In the genomic region with DNA sequence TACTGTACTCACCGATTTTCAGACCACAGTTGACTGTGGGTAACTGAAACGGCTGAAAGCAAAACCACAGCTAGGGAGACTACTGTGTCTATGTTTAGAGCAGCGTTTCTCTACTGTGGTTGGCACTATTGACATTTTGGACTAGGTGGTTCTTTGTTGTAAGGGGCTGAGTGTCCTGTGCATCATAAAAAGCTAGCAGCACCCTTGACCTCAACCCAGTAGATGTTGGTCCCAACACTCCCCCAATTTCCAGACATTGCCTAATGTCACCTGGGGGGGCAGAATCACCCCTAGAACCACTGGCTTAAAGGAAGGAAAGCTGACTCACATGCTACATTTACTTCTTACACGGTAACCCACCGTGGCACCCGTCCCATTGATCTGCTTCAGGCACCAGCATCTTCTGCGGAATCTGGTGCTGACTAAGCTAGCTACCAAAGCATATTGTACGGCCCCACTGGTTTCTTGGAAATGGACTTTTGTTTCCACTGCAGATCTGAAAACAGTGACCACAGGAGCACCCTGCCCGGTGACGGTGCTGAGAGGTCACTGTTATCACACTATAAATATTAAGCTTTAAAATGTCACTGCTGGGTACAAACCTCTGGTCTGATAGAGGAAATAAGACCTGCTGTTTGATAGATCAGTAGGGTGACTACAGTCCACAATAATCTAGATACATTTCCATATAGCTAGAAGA, we compare ENCODE assay signal across 8 cellular contexts.
DNase-seq lines count a peak whose midpoint lies in the region; ATAC-seq lines count a peak whose summit lies in the region.

No MANE protein-coding gene starts in this region.

- H3K4me3 Mint-ChIP-seq in activated CD8-positive, alpha-beta T cell treated with anti-CD3 and anti-CD28 coated beads, Interleukin-2, amount 10 ng/mL, durations not matched to agents 7 days and 5 days, result peak overlapping the region; percentile 22

- ATAC-seq in GM19455 (IDR thresholded peaks at IDR 0.05; ENCODE audit: unreplicated experiment) (peak; percentile 97), HG03432 (IDR thresholded peaks at IDR 0.05; ENCODE audit: unreplicated experiment) (peak; percentile 91)
- peak; percentile 89 for ATAC-seq in activated CD8-positive, alpha-beta T cell treated with anti-CD3 and anti-CD28 coated beads, Interleukin-2, amount 10 ng/mL, durations not matched to agents 7 days and 5 days

- H3K36me3 Mint-ChIP-seq in activated CD8-positive, alpha-beta T cell treated with anti-CD3 and anti-CD28 coated beads, Interleukin-2, amount 10 ng/mL, durations not matched to agents 7 days and 5 days (ENCODE audit: low read depth), result no peaks in the 10 kb centered on the region

- peaks cover 36% of the 10 kb centered on the region for H3K27me3 Mint-ChIP-seq in activated CD8-positive, alpha-beta T cell treated with anti-CD3 and anti-CD28 coated beads, Interleukin-2, amount 10 ng/mL, durations not matched to agents 7 days and 5 days (ENCODE audit: low read depth)

- CTCF ChIA-PET in activated CD8-positive, alpha-beta T cell treated with anti-CD3 and anti-CD28 coated beads, Interleukin-2, amount 10 ng/mL, durations not matched to agents 7 days and 5 days (lab: Charles Lee), result interaction anchor here (0.9 to 1.6 kb wide), 2 partner anchors 11 to 67 kb away, joined by 4 read pairs; no protein-coding TSS in a partner anchor

- POLR2A ChIA-PET in activated CD8-positive, alpha-beta T cell treated with anti-CD3 and anti-CD28 coated beads, Interleukin-2, amount 10 ng/mL, durations not matched to agents 7 days and 5 days (lab: Charles Lee), result no interaction called here

- intact Hi-C loops in head of caudate nucleus (cut with DNase I), result no loop called here

- H3K9me3 Mint-ChIP-seq in activated CD8-positive, alpha-beta T cell treated with anti-CD3 and anti-CD28 coated beads, Interleukin-2, amount 10 ng/mL, durations not matched to agents 7 days and 5 days (ENCODE audit: insufficient read depth), result no peaks in the 10 kb centered on the region

- DNase-seq in activated CD8-positive, alpha-beta T cell treated with anti-CD3 and anti-CD28 coated beads, Interleukin-2, amount 10 ng/mL, durations not matched to agents 7 days and 5 days, result peak; percentile 68
- peak; percentile 33 to 49 (median 35) for DNase-seq in stimulated activated CD4-positive, alpha-beta T cell treated with anti-CD3 and anti-CD28 coated beads, Interleukin-12 subunit alpha, Interleukin-12 subunit beta, amount 100 ng/mL, for 48 hours (ENCODE audit: low read depth in 2 of 3, low spot score in 1 of 3)
- DNase-seq in head of caudate nucleus (no peak), DMS114 treated with DMSO at 0.1 percent for 48 hours (lab: John Stamatoyannopoulos, UW; ENCODE audit: unreplicated experiment) (no peak), NCI-H2196 treated with DMSO at 0.1 percent for 48 hours (lab: John Stamatoyannopoulos, UW; ENCODE audit: unreplicated experiment) (no peak), dedifferentiated amniotic fluid mesenchymal stem cell (ENCODE audit: extremely low spot score) (no peak)

- peaks cover 31% of the 10 kb centered on the region for H3K4me1 Mint-ChIP-seq in activated CD8-positive, alpha-beta T cell treated with anti-CD3 and anti-CD28 coated beads, Interleukin-2, amount 10 ng/mL, durations not matched to agents 7 days and 5 days (ENCODE audit: low read depth)

- H3K27ac Mint-ChIP-seq in activated CD8-positive, alpha-beta T cell treated with anti-CD3 and anti-CD28 coated beads, Interleukin-2, amount 10 ng/mL, durations not matched to agents 7 days and 5 days, result peak overlapping the region; percentile 39

Comparison
In these comparisons a context has a peak if more than half of its experiments do, and no peak if none do; other contexts are left out.
1. DNase-seq: peak in activated CD8-positive, alpha-beta T cell treated with anti-CD3 and anti-CD28 coated beads, Interleukin-2, amount 10 ng/mL, durations not matched to agents 7 days and 5 days (single experiment) and stimulated activated CD4-positive, alpha-beta T cell treated with anti-CD3 and anti-CD28 coated beads, Interleukin-12 subunit alpha, Interleukin-12 subunit beta, amount 100 ng/mL, for 48 hours (3 of 3); none in head of caudate nucleus (0 of 42), DMS114 treated with DMSO at 0.1 percent for 48 hours (single experiment), NCI-H2196 treated with DMSO at 0.1 percent for 48 hours (single experiment) and dedifferentiated amniotic fluid mesenchymal stem cell (single experiment).
2. Peak in every context shown above with its lines, with median percentiles within 50 percentile points of each other: ATAC-seq.